ENCODE assay signal across 26 cellular contexts in the genomic region with DNA sequence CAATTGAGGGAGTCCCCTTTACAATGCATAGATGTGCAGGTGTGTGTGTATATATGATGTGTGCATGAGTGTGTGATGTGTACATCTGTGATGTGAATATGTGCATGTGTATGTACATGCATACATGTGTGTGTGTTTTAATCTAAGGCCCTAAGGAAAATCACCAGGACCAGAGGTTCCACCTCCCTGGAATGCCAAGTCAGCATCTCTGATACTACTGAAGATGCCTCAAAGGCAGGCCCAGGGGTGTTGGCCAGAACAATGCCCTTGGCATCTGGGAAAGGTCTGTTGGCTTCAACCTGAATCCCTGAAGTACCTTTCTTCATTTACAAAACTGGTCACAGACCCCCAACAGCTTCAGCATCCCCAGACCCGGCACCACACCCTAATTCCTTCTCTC.
"Had no signal": no experiment of that assay in that cellular context is flagged by ENCODE, and none has a peak within 500 bp of the region (broad histone marks: within the 10 kb centered on the region; RNA-seq: fewer than 3 reads in every experiment).

No MANE protein-coding gene starts in this region.

- H3K4me2 ChIP-seq: hepatocyte, neural progenitor cell had no signal

- DNase-seq: islet precursor cell; left ventricle myocardium inferior; mesendoderm; naive B cell; natural killer cell; nephron progenitor cell; occipital lobe; ovary; stimulated activated CD4-positive, alpha-beta T cell treated with anti-CD3 and anti-CD28 coated beads, Interleukin-12 subunit alpha, Interleukin-12 subunit beta, amount 100 ng/mL, for 4 hours; stimulated activated CD4-positive, alpha-beta T cell treated with anti-CD3 and anti-CD28 coated beads, Interleukin-15, amount 100 ng/mL, for 24 hours; stimulated activated CD4-positive, alpha-beta T cell treated with anti-CD3 and anti-CD28 coated beads, Interleukin-2, amount 100 ng/mL, for 24 hours; stimulated activated CD4-positive, alpha-beta T cell treated with anti-CD3 and anti-CD28 coated beads, Interleukin-4, amount 100 ng/mL, for 1 hour; stimulated activated naive CD4-positive, alpha-beta T cell; tibial artery; trophoblast cell; upper lobe of right lung; uterus had no signal

- H3K9me3 ChIP-seq: neutrophil, ovary, right atrium auricular region, suprapubic skin, thoracic aorta, tibial artery, upper lobe of right lung, uterus had no signal

- H3K36me3 ChIP-seq: left ventricle myocardium inferior, neural progenitor cell, neutrophil, ovary, right atrium auricular region, suprapubic skin, thoracic aorta, tibial artery, upper lobe of right lung, uterus had no signal

- H3K27ac ChIP-seq: hepatocyte, left ventricle myocardium inferior, neural progenitor cell, neutrophil, ovary, right atrium auricular region, skin epidermis, suprapubic skin, thoracic aorta, tibial artery, upper lobe of right lung, uterus had no signal

- H2AFZ ChIP-seq: hepatocyte, neural progenitor cell had no signal

- H3K27me3 ChIP-seq: hepatocyte, neutrophil, ovary, right atrium auricular region, suprapubic skin, tibial artery, upper lobe of right lung, uterus had no signal

- H3K9ac ChIP-seq: neural progenitor cell had no signal

- H3K4me3 ChIP-seq: hepatocyte, left ventricle myocardium inferior, lung, neural progenitor cell, ovary, right atrium auricular region, skin epidermis, suprapubic skin, thoracic aorta, tibial artery, upper lobe of right lung, uterus had no signal

- H3K4me1 ChIP-seq: right atrium auricular region, suprapubic skin, tibial artery, upper lobe of right lung, uterus had no signal

- ATAC-seq: natural killer cell, sciatic nerve, upper lobe of right lung had no signal
